16 cellular contexts compared by ENCODE assay signal in the genomic region with DNA sequence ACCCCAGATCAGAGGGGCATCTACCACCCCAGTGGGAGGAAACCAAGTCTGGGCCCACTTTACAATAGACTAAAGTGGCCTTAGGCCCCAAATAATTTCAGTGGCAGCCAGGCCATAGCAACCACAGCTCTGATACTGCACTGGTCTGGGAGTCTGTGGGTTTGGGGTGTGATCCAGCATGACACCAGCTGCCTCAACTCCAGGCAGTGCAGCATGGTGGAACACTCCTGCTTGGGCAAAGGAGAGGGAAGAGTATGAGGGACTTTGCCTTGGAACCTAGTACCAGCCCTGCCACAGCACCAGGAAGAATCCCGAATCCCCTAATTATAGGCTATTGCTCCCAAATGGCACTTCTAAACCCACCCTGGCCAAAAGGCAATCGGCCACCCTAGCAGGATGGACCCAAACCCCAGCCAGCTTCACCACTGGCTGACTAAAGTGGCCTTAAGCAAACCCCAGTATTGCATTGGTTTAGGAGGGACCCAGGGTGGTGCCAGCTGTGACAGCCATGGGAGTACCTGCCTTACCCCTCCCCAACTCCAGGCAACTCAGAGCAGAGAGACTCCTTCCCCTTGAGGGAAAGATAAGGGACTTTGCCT. TPM values are rescaled to one million over a fixed set of nuclear protein-coding genes. Genes with fewer than 3 reads are reported as not detected.
DNase-seq lines count a peak whose midpoint lies in the region; ATAC-seq and TF ChIP-seq lines count a peak whose summit lies in the region.
"Had no signal": no experiment of that assay in that cellular context is flagged by ENCODE, and none has a peak within 500 bp of the region (broad histone marks: within the 10 kb centered on the region; RNA-seq: fewer than 3 reads in every experiment).

No MANE protein-coding gene starts in this region.

- TF ChIP-seq RAD21 in SK-N-SH (IDR thresholded peaks at IDR 0.05; ENCODE audit: low read length): no peak

- DNase-seq in SK-N-SH (no peak), germinal center (ENCODE audit: low spot score) (peak; percentile 5), SKM-1 (lab: John Stamatoyannopoulos, UW; ENCODE audit: unreplicated experiment) (no peak), type B pancreatic cell (ENCODE audit: extremely low spot score, unreplicated experiment) (no peak)
- DNase-seq in stimulated activated effector memory CD8-positive, alpha-beta T cell treated with anti-CD3 and anti-CD28 coated beads, Interleukin-12 subunit alpha, Interleukin-12 subunit beta, amount 100 ng/mL, for 72 hours (ENCODE audit: low spot score in 2 of 2): no peak
- DNase-seq in stimulated activated CD8-positive, alpha-beta memory T cell treated with anti-CD3 and anti-CD28 coated beads, Interleukin-4, amount 100 ng/mL, for 48 hours: no peak
- DNase-seq: NCI-H2107, sigmoid colon had no signal

- no peak for TF ChIP-seq EP300 in SK-N-SH (IDR thresholded peaks at IDR 0.05; ENCODE audit: borderline replicate concordance in 1 of 2, low read depth in 1 of 2, low read length in 1 of 2)

- POLR2A ChIA-PET in SK-N-SH (lab: Yijun Ruan, JAX): no interaction called here

- H3K27me3 ChIP-seq in SK-N-SH (ENCODE audit: insufficient read depth): no peaks in the 10 kb centered on the region
- H3K27me3 ChIP-seq: brain microvascular endothelial cell, sigmoid colon, stomach had no signal

- H2AFZ ChIP-seq in SK-N-SH (ENCODE audit: low read depth): no peak overlapping the region

- peak overlapping the region; percentile 75 for H3K27ac Mint-ChIP-seq in stimulated activated effector memory CD8-positive, alpha-beta T cell treated with anti-CD3 and anti-CD28 coated beads, Interleukin-12 subunit alpha, Interleukin-12 subunit beta, amount 100 ng/mL, for 72 hours
- no peak overlapping the region for H3K27ac Mint-ChIP-seq in type B pancreatic cell

- ATAC-seq in SK-N-SH treated with all-trans-retinoic acid at 6 μM for 48 hours (peak; percentile 65; the same call in 2 of the 3 replicates), HG03520 (IDR thresholded peaks at IDR 0.05; ENCODE audit: unreplicated experiment) (peak; percentile 20)
- peak; percentile 65 for ATAC-seq in stimulated activated effector memory CD8-positive, alpha-beta T cell treated with anti-CD3 and anti-CD28 coated beads, Interleukin-12 subunit alpha, Interleukin-12 subunit beta, amount 100 ng/mL, for 72 hours

- H3K9me3 Mint-ChIP-seq in stimulated activated effector memory CD8-positive, alpha-beta T cell treated with anti-CD3 and anti-CD28 coated beads, Interleukin-12 subunit alpha, Interleukin-12 subunit beta, amount 100 ng/mL, for 72 hours: no peaks in the 10 kb centered on the region
- no peaks in the 10 kb centered on the region for H3K9me3 Mint-ChIP-seq in type B pancreatic cell

- H3K27me3 Mint-ChIP-seq in type B pancreatic cell: no peaks in the 10 kb centered on the region
- H3K27me3 Mint-ChIP-seq: CD8-positive, alpha-beta memory T cell; naive thymus-derived CD8-positive, alpha-beta T cell had no signal

- H3K9ac ChIP-seq in SK-N-SH: no peak overlapping the region

- H3K4me2 ChIP-seq in SK-N-SH: no peak overlapping the region

- H4K20me1 ChIP-seq in SK-N-SH (ENCODE audit: insufficient read depth): no peaks in the 10 kb centered on the region

- H3K9me3 ChIP-seq in SK-N-SH: no peaks in the 10 kb centered on the region
- H3K9me3 ChIP-seq: HAP-1, sigmoid colon, stomach had no signal

- H3K4me3 ChIP-seq in SK-N-SH (ENCODE audit: low read depth in 2 of 2, low read length in 1 of 2): no peak overlapping the region
- H3K4me3 ChIP-seq: HAP-1, sigmoid colon, stomach had no signal

- H3K79me2 ChIP-seq in SK-N-SH (ENCODE audit: insufficient read depth): no peaks in the 10 kb centered on the region

- TF ChIP-seq CTCF in SK-N-SH (IDR thresholded peaks at IDR 0.05) (no peak), type B pancreatic cell (conservative IDR thresholded peaks at IDR 0.05) (no peak)

- H3K4me3 Mint-ChIP-seq in stimulated activated effector memory CD8-positive, alpha-beta T cell treated with anti-CD3 and anti-CD28 coated beads, Interleukin-12 subunit alpha, Interleukin-12 subunit beta, amount 100 ng/mL, for 72 hours: no peak overlapping the region
- no peak overlapping the region for H3K4me3 Mint-ChIP-seq in type B pancreatic cell
- H3K4me3 Mint-ChIP-seq: CD8-positive, alpha-beta memory T cell; naive thymus-derived CD8-positive, alpha-beta T cell had no signal

- H3K36me3 ChIP-seq in SK-N-SH (replicated peaks in 1 of 2; ENCODE audit: control insufficient read depth in 1 of 2, insufficient read depth in 2 of 2, low read length in 1 of 2): peaks cover 19 to 24% of the 10 kb centered on the region in 2 experiments
- H3K36me3 ChIP-seq: brain microvascular endothelial cell had no signal

- H3K27ac ChIP-seq in SK-N-SH (ENCODE audit: low read depth in 2 of 2, low read length in 1 of 2): no peak overlapping the region
- H3K27ac ChIP-seq: 22Rv1, brain microvascular endothelial cell, sigmoid colon, stomach had no signal

- peaks cover 9% of the 10 kb centered on the region for H3K4me1 Mint-ChIP-seq in stimulated activated effector memory CD8-positive, alpha-beta T cell treated with anti-CD3 and anti-CD28 coated beads, Interleukin-12 subunit alpha, Interleukin-12 subunit beta, amount 100 ng/mL, for 72 hours
- H3K4me1 Mint-ChIP-seq in type B pancreatic cell (ENCODE audit: unreplicated experiment): no peaks in the 10 kb centered on the region

- WGBS in SK-N-SH (ENCODE audit: low lambda C conversion rate): 64% methylated on average over 2 of the region's 2 CpGs

- no peaks in the 10 kb centered on the region for H3F3A ChIP-seq in SK-N-SH (replicated peaks; ENCODE audit: insufficient read depth)

- no peaks in the 10 kb centered on the region for H3K4me1 ChIP-seq in SK-N-SH (ENCODE audit: control insufficient read depth in 1 of 2, insufficient read depth in 2 of 2, low read depth in 1 of 2, low read length in 1 of 2)
- H3K4me1 ChIP-seq: HAP-1 had no signal

- H3K36me3 Mint-ChIP-seq in stimulated activated effector memory CD8-positive, alpha-beta T cell treated with anti-CD3 and anti-CD28 coated beads, Interleukin-12 subunit alpha, Interleukin-12 subunit beta, amount 100 ng/mL, for 72 hours: peaks cover 98% of the 10 kb centered on the region
- peaks cover 41% of the 10 kb centered on the region for H3K36me3 Mint-ChIP-seq in type B pancreatic cell

- no peaks in the 10 kb centered on the region for H3K9me2 ChIP-seq in SK-N-SH

- CTCF ChIA-PET in SK-N-SH (lab: Yijun Ruan, JAX): interaction anchor here (0.6 to 5.7 kb wide), 17 partner anchors 8 to 687 kb away, joined by 3 to 42 read pairs (median 6); no protein-coding TSS in a partner anchor

TF ChIP-seq in SK-N-SH treated with all-trans-retinoic acid at 6 μM for 48 hours, 23 proteins besides CTCF, POLR2A, EP300 and RAD21 (continues in another document):
- TF ChIP-seq, protein P1, sequence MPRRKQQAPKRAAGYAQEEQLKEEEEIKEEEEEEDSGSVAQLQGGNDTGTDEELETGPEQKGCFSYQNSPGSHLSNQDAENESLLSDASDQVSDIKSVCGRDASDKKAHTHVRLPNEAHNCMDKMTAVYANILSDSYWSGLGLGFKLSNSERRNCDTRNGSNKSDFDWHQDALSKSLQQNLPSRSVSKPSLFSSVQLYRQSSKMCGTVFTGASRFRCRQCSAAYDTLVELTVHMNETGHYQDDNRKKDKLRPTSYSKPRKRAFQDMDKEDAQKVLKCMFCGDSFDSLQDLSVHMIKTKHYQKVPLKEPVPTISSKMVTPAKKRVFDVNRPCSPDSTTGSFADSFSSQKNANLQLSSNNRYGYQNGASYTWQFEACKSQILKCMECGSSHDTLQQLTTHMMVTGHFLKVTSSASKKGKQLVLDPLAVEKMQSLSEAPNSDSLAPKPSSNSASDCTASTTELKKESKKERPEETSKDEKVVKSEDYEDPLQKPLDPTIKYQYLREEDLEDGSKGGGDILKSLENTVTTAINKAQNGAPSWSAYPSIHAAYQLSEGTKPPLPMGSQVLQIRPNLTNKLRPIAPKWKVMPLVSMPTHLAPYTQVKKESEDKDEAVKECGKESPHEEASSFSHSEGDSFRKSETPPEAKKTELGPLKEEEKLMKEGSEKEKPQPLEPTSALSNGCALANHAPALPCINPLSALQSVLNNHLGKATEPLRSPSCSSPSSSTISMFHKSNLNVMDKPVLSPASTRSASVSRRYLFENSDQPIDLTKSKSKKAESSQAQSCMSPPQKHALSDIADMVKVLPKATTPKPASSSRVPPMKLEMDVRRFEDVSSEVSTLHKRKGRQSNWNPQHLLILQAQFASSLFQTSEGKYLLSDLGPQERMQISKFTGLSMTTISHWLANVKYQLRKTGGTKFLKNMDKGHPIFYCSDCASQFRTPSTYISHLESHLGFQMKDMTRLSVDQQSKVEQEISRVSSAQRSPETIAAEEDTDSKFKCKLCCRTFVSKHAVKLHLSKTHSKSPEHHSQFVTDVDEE (CRISPR knock-in tag; IDR thresholded peaks at IDR 0.05): no peak

TF ChIP-seq in SK-N-SH, 30 proteins besides CTCF, POLR2A, EP300 and RAD21 (continues in another document):
- TF ChIP-seq, protein P2, sequence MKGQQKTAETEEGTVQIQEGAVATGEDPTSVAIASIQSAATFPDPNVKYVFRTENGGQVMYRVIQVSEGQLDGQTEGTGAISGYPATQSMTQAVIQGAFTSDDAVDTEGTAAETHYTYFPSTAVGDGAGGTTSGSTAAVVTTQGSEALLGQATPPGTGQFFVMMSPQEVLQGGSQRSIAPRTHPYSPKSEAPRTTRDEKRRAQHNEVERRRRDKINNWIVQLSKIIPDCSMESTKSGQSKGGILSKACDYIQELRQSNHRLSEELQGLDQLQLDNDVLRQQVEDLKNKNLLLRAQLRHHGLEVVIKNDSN (IDR thresholded peaks at IDR 0.05; ENCODE audit: borderline replicate concordance, low read depth): no peak

RNA-seq across cellular contexts. Expression of a gene that starts 47.1 kb away (rescaled TPM):
- 23.1 and 34.8 TPM in 2 replicates for polyA plus RNA-seq in SK-N-SH (2012; rRNA removed)
- polyA plus RNA-seq in SK-N-SH (2012; cell fraction: cytosol; rRNA removed): 18.3 and 25.0 TPM in 2 replicates
- 20.5 and 26.9 TPM in 2 replicates for polyA plus RNA-seq in SK-N-SH (2012; cell fraction: nucleus; rRNA removed)
- 10.0 and 20.4 TPM in 2 replicates for total RNA-seq in type B pancreatic cell (ENCODE audit: low replicate concordance)
